Comparison of ENCODE assay signal across 40 cellular contexts in genomic region chr2:62797107-62797506, GRCh38.
"Had no signal": no experiment of that assay in that cellular context is flagged by ENCODE, and none has a peak within 500 bp of the region (broad histone marks: within the 10 kb centered on the region; RNA-seq: fewer than 3 reads in every experiment).

No MANE protein-coding gene starts in this region.

- H3K36me3 ChIP-seq: adrenal gland, ascending aorta, brain microvascular endothelial cell, breast epithelium, cardiac muscle cell had no signal

- H3K27me3 Mint-ChIP-seq: activated naive CD4-positive, alpha-beta T cell treated with anti-CD3 and anti-CD28 coated beads, Interleukin-2, amount 10 ng/mL, durations not matched to agents 7 days and 5 days; activated naive CD4-positive, alpha-beta T cell treated with anti-CD3 and anti-CD28 coated beads, Interleukin-2, amount 50 U/mL, for 24 hours; activated naive CD8-positive, alpha-beta T cell; activated naive CD8-positive, alpha-beta T cell treated with anti-CD3 and anti-CD28 coated beads for 36 hours; activated naive CD8-positive, alpha-beta T cell treated with anti-CD3 and anti-CD28 coated beads, Interleukin-2, amount 10 ng/mL, durations not matched to agents 7 days and 5 days; activated naive CD8-positive, alpha-beta T cell treated with anti-CD3 and anti-CD28 coated beads, Interleukin-2, amount 50 U/mL, for 24 hours; activated T-cell treated with anti-CD3 and anti-CD28 coated beads, Interleukin-2, amount 50 U/mL, for 24 hours; activated T-helper 17 cell treated with anti-CD3 and anti-CD28 coated beads, Interleukin-2, amount 50 U/mL, for 72 hours; brain; central memory CD8-positive, alpha-beta T cell had no signal

- H3K9me3 Mint-ChIP-seq: activated naive CD4-positive, alpha-beta T cell treated with anti-CD3 and anti-CD28 coated beads for 36 hours; activated naive CD4-positive, alpha-beta T cell treated with anti-CD3 and anti-CD28 coated beads, Interleukin-2, amount 10 ng/mL, durations not matched to agents 7 days and 5 days; activated naive CD4-positive, alpha-beta T cell treated with anti-CD3 and anti-CD28 coated beads, Interleukin-2, amount 50 U/mL, for 24 hours; activated naive CD4-positive, alpha-beta T cell treated with anti-CD3 and anti-CD28 coated beads, Interleukin-2, amount 50 U/mL, for 72 hours; activated naive CD8-positive, alpha-beta T cell treated with anti-CD3 and anti-CD28 coated beads for 36 hours; activated naive CD8-positive, alpha-beta T cell treated with anti-CD3 and anti-CD28 coated beads, Interleukin-2, amount 50 U/mL, for 24 hours; activated T-cell treated with anti-CD3 and anti-CD28 coated beads, Interleukin-2, amount 50 U/mL, for 24 hours; activated T-cell treated with anti-CD3 and anti-CD28 coated beads, Interleukin-2, amount 50 U/mL, for 4 hours; activated T-cell treated with anti-CD3 and anti-CD28 coated beads, Interleukin-2, amount 50 U/mL, for 72 hours; activated T-helper 1 cell treated with anti-CD3 and anti-CD28 coated beads, Interleukin-12 subunit alpha, Interleukin-12 subunit beta, Interleukin-2, Interleukin-4 antibody, amounts not matched to agents 30 ng/mL and 10 ng/mL and 1 ng/mL, durations not matched to agents 14 hours and 24 hours and 36 hours; activated T-helper 17 cell treated with anti-CD3 and anti-CD28 coated beads, Interleukin-2, amount 50 U/mL, for 72 hours; activated T-helper 2 cell treated with anti-CD3 and anti-CD28 coated beads, Interferon-gamma antibody, Interleukin-2, Interleukin-4, amounts not matched to agents 10 μg/mL and 5 μg/mL and 100 μg/mL, durations not matched to agents 14 hours and 24 hours and 36 hours; central memory CD8-positive, alpha-beta T cell had no signal

- H3K36me3 Mint-ChIP-seq: activated naive CD4-positive, alpha-beta T cell treated with anti-CD3 and anti-CD28 coated beads, Interleukin-2, amount 10 ng/mL, durations not matched to agents 7 days and 5 days; activated naive CD4-positive, alpha-beta T cell treated with anti-CD3 and anti-CD28 coated beads, Interleukin-2, amount 50 U/mL, for 72 hours; activated naive CD8-positive, alpha-beta T cell treated with anti-CD3 and anti-CD28 coated beads for 36 hours; activated naive CD8-positive, alpha-beta T cell treated with anti-CD3 and anti-CD28 coated beads, Interleukin-2, amount 10 ng/mL, durations not matched to agents 7 days and 5 days had no signal

- H3K27ac ChIP-seq: adrenal gland, ascending aorta, body of pancreas, brain microvascular endothelial cell, breast epithelium, cardiac muscle cell had no signal

- H3K27ac Mint-ChIP-seq: activated naive CD4-positive, alpha-beta T cell treated with anti-CD3 and anti-CD28 coated beads for 36 hours; activated naive CD4-positive, alpha-beta T cell treated with anti-CD3 and anti-CD28 coated beads, Interleukin-2, amount 10 ng/mL, durations not matched to agents 7 days and 5 days; activated naive CD4-positive, alpha-beta T cell treated with anti-CD3 and anti-CD28 coated beads, Interleukin-2, amount 50 U/mL, for 24 hours; activated naive CD4-positive, alpha-beta T cell treated with anti-CD3 and anti-CD28 coated beads, Interleukin-2, amount 50 U/mL, for 72 hours; activated naive CD8-positive, alpha-beta T cell; activated naive CD8-positive, alpha-beta T cell treated with anti-CD3 and anti-CD28 coated beads for 36 hours; activated naive CD8-positive, alpha-beta T cell treated with anti-CD3 and anti-CD28 coated beads, Interleukin-2, amount 10 ng/mL, durations not matched to agents 7 days and 5 days; activated naive CD8-positive, alpha-beta T cell treated with anti-CD3 and anti-CD28 coated beads, Interleukin-2, amount 50 U/mL, for 24 hours; activated T-cell treated with anti-CD3 and anti-CD28 coated beads, Interleukin-2, amount 50 U/mL, for 24 hours; activated T-helper 1 cell treated with anti-CD3 and anti-CD28 coated beads, Interleukin-12 subunit alpha, Interleukin-12 subunit beta, Interleukin-2, Interleukin-4 antibody, amounts not matched to agents 30 ng/mL and 10 ng/mL and 1 ng/mL, durations not matched to agents 14 hours and 24 hours and 36 hours; activated T-helper 17 cell treated with anti-CD3 and anti-CD28 coated beads, Interleukin-2, amount 50 U/mL, for 72 hours; activated T-helper 2 cell treated with anti-CD3 and anti-CD28 coated beads, Interferon-gamma antibody, Interleukin-2, Interleukin-4, amounts not matched to agents 10 μg/mL and 5 μg/mL and 100 μg/mL, durations not matched to agents 14 hours and 24 hours and 36 hours; brain had no signal

- DNase-seq: activated effector memory CD4-positive, alpha-beta T cell treated with anti-CD3 and anti-CD28 coated beads, Interleukin-2, amount 50 U/mL, for 16 hours; activated effector memory CD4-positive, alpha-beta T cell treated with Interleukin-2 at 50 U/mL for 16 hours; activated gamma-delta T cell; activated gamma-delta T cell treated with Interleukin-2 at 50 U/mL for 16 hours; activated naive CD4-positive, alpha-beta T cell; activated naive CD4-positive, alpha-beta T cell treated with anti-CD3 and anti-CD28 coated beads for 36 hours; activated naive CD4-positive, alpha-beta T cell treated with anti-CD3 and anti-CD28 coated beads, Interleukin-2, amount 10 ng/mL, durations not matched to agents 7 days and 5 days; activated naive CD4-positive, alpha-beta T cell treated with anti-CD3 and anti-CD28 coated beads, Interleukin-2, amount 50 U/mL, for 16 hours; activated naive CD4-positive, alpha-beta T cell treated with Interleukin-2 at 50 U/mL for 16 hours; activated naive CD8-positive, alpha-beta T cell treated with anti-CD3 and anti-CD28 coated beads for 36 hours; activated naive CD8-positive, alpha-beta T cell treated with anti-CD3 and anti-CD28 coated beads, Interleukin-2, amount 10 ng/mL, durations not matched to agents 7 days and 5 days; activated naive CD8-positive, alpha-beta T cell treated with anti-CD3 and anti-CD28 coated beads, Interleukin-2, amount 50 U/mL, for 24 hours; activated T-cell treated with anti-CD3 and anti-CD28 coated beads, Interleukin-2, amount 50 U/mL, for 1 hour; activated T-cell treated with anti-CD3 and anti-CD28 coated beads, Interleukin-2, amount 50 U/mL, for 24 hours; activated T-cell treated with anti-CD3 and anti-CD28 coated beads, Interleukin-2, amount 50 U/mL, for 4 hours; activated T-cell treated with anti-CD3 and anti-CD28 coated beads, Interleukin-2, amount 50 U/mL, for 48 hours; activated T-cell treated with anti-CD3 and anti-CD28 coated beads, Interleukin-2, amount 50 U/mL, for 72 hours; adrenal gland; amniotic stem cell; amygdala; anterior cingulate cortex; aorta; body of pancreas; brain microvascular endothelial cell; caudate nucleus; central memory CD4-positive, alpha-beta T cell; cerebellar nuclear complex had no signal

- FAIRE-seq: astrocyte, bronchial epithelial cell had no signal

- H3K9me3 ChIP-seq: adrenal gland, ascending aorta, body of pancreas, breast epithelium had no signal

- H3K4me3 Mint-ChIP-seq: activated naive CD4-positive, alpha-beta T cell treated with anti-CD3 and anti-CD28 coated beads for 36 hours; activated naive CD4-positive, alpha-beta T cell treated with anti-CD3 and anti-CD28 coated beads, Interleukin-2, amount 10 ng/mL, durations not matched to agents 7 days and 5 days; activated naive CD4-positive, alpha-beta T cell treated with anti-CD3 and anti-CD28 coated beads, Interleukin-2, amount 50 U/mL, for 24 hours; activated naive CD8-positive, alpha-beta T cell; activated naive CD8-positive, alpha-beta T cell treated with anti-CD3 and anti-CD28 coated beads for 36 hours; activated naive CD8-positive, alpha-beta T cell treated with anti-CD3 and anti-CD28 coated beads, Interleukin-2, amount 10 ng/mL, durations not matched to agents 7 days and 5 days; activated naive CD8-positive, alpha-beta T cell treated with anti-CD3 and anti-CD28 coated beads, Interleukin-2, amount 50 U/mL, for 24 hours; activated T-cell treated with anti-CD3 and anti-CD28 coated beads, Interleukin-2, amount 50 U/mL, for 24 hours; activated T-cell treated with anti-CD3 and anti-CD28 coated beads, Interleukin-2, amount 50 U/mL, for 4 hours; activated T-cell treated with anti-CD3 and anti-CD28 coated beads, Interleukin-2, amount 50 U/mL, for 72 hours; activated T-helper 1 cell treated with anti-CD3 and anti-CD28 coated beads, Interleukin-12 subunit alpha, Interleukin-12 subunit beta, Interleukin-2, Interleukin-4 antibody, amounts not matched to agents 30 ng/mL and 10 ng/mL and 1 ng/mL, durations not matched to agents 14 hours and 24 hours and 36 hours; activated T-helper 17 cell treated with anti-CD3 and anti-CD28 coated beads, Interleukin-2, amount 50 U/mL, for 72 hours; brain; central memory CD8-positive, alpha-beta T cell had no signal

- H3K4me3 ChIP-seq: adrenal gland, ascending aorta, body of pancreas, breast epithelium, cardiac muscle cell had no signal

- H3K4me1 ChIP-seq: breast epithelium had no signal

- H3K27me3 ChIP-seq: adrenal gland, ascending aorta, body of pancreas, brain microvascular endothelial cell, breast epithelium, cardiac muscle cell had no signal

- ATAC-seq: activated naive CD4-positive, alpha-beta T cell treated with anti-CD3 and anti-CD28 coated beads, Interleukin-2, amount 50 U/mL, for 72 hours; activated naive CD8-positive, alpha-beta T cell treated with anti-CD3 and anti-CD28 coated beads, Interleukin-2, amount 50 U/mL, for 24 hours; activated T-cell treated with anti-CD3 and anti-CD28 coated beads, Interleukin-2, amount 50 U/mL, for 4 hours; activated T-cell treated with anti-CD3 and anti-CD28 coated beads, Interleukin-2, amount 50 U/mL, for 72 hours; activated T-helper 17 cell treated with anti-CD3 and anti-CD28 coated beads, Interleukin-2, amount 50 U/mL, for 72 hours; body of pancreas had no signal
